ENCODE assay signal across 8 cellular contexts in genomic region chr6:107490568-107491058, GRCh38. TPM values are rescaled to one million over a fixed set of nuclear protein-coding genes. Genes with fewer than 3 reads are reported as not detected.
DNase-seq lines count a peak whose midpoint lies in the region; ATAC-seq and TF ChIP-seq lines count a peak whose summit lies in the region.

No MANE protein-coding gene starts in this region.

- no peak overlapping the region for H4K8ac ChIP-seq in mesendoderm (ENCODE audit: low read depth, low read length)

- H2AK5ac ChIP-seq in mesendoderm (ENCODE audit: low read length): no peak overlapping the region

- H3K27ac Mint-ChIP-seq in CD4-positive, alpha-beta T cell: no peak overlapping the region

- peaks cover 24% of the 10 kb centered on the region for H3K4me1 Mint-ChIP-seq in CD4-positive, alpha-beta T cell (ENCODE audit: low read depth)

- H3K18ac ChIP-seq in mesendoderm (ENCODE audit: low read length): no peak overlapping the region

- peaks cover 56% of the 10 kb centered on the region for H3K4me1 ChIP-seq in Loucy (ENCODE audit: insufficient read depth, low read length, poor library complexity, severe bottlenecking)
- peaks cover 10% of the 10 kb centered on the region for H3K4me1 ChIP-seq in mesendoderm (ENCODE audit: control insufficient read depth, low read depth, low read length)
- H3K4me1 ChIP-seq in upper lobe of right lung: peaks cover 33% of the 10 kb centered on the region

- peaks cover 2% of the 10 kb centered on the region; the same call in 1 of the 2 replicates for H3F3A ChIP-seq in Loucy (ENCODE audit: low read depth)

- H4K20me1 ChIP-seq in Loucy (ENCODE audit: insufficient read depth, low read length, poor library complexity, severe bottlenecking): peaks cover 4% of the 10 kb centered on the region

- WGBS in mesendoderm (ENCODE audit: extremely low coverage, insufficient coverage, low lambda C conversion rate): no CpG with 5 or more reads among the region's 28 CpGs

- H2BK120ac ChIP-seq in mesendoderm (ENCODE audit: low read depth, low read length): no peak overlapping the region

- POLR2A ChIA-PET in CD4-positive, alpha-beta T cell (lab: Charles Lee): interaction anchor here (2.9 kb wide), 1 partner anchor 31 kb away, joined by 9 read pairs; the partner anchor contains the start of gene PDSS2

- H3K36me3 Mint-ChIP-seq in CD4-positive, alpha-beta T cell (ENCODE audit: low read depth): peaks cover 5% of the 10 kb centered on the region

- ATAC-seq in CD4-positive, alpha-beta T cell (ENCODE audit: poor library complexity): peak; percentile 32
- ATAC-seq in upper lobe of right lung (no peak), GM19455 (IDR thresholded peaks at IDR 0.05; ENCODE audit: unreplicated experiment) (no peak), HG02870 (IDR thresholded peaks at IDR 0.05; ENCODE audit: unreplicated experiment) (no peak)

- no peaks in the 10 kb centered on the region for H3K9me3 ChIP-seq in CD4-positive, alpha-beta T cell (ENCODE audit: control insufficient read depth, low read length)
- H3K9me3 ChIP-seq in Loucy (ENCODE audit: insufficient read depth, low read depth, low read length): no peaks in the 10 kb centered on the region
- no peaks in the 10 kb centered on the region for H3K9me3 ChIP-seq in upper lobe of right lung

- H2BK5ac ChIP-seq in mesendoderm (ENCODE audit: low read length): no peak overlapping the region

- no peaks in the 10 kb centered on the region for H3K9me3 Mint-ChIP-seq in CD4-positive, alpha-beta T cell

- H3K4me3 ChIP-seq in Loucy (ENCODE audit: low read length, poor library complexity, severe bottlenecking): peak overlapping the region; percentile 89
- H3K4me3 ChIP-seq in mesendoderm (ENCODE audit: low read length): peak overlapping the region; percentile 9
- H3K4me3 ChIP-seq in upper lobe of right lung: peak overlapping the region; percentile 78

- H3K9ac ChIP-seq in Loucy (ENCODE audit: low read depth, low read length, poor library complexity, severe bottlenecking): peak overlapping the region; percentile 89
- peak overlapping the region; percentile 50 for H3K9ac ChIP-seq in mesendoderm (ENCODE audit: low read length)

- peak overlapping the region; percentile 87 for H3K4me3 Mint-ChIP-seq in CD4-positive, alpha-beta T cell

- H4K5ac ChIP-seq in mesendoderm (ENCODE audit: low read length): no peak overlapping the region

- H3K27ac ChIP-seq in CD4-positive, alpha-beta T cell (ENCODE audit: low read depth, low read length): no peak overlapping the region
- no peak overlapping the region for H3K27ac ChIP-seq in mesendoderm (ENCODE audit: low read depth, low read length)
- H3K27ac ChIP-seq in upper lobe of right lung: peak overlapping the region; percentile 36

- intact Hi-C loops in CD4-positive, alpha-beta T cell (cut with DNase I, micrococcal nuclease): no loop called here
- intact Hi-C loops in upper lobe of right lung (cut with DNase I): no loop called here

- H3K27me3 ChIP-seq in CD4-positive, alpha-beta T cell (ENCODE audit: control insufficient read depth, insufficient read depth, low read length): peaks cover 76% of the 10 kb centered on the region
- no peaks in the 10 kb centered on the region for H3K27me3 ChIP-seq in Loucy (ENCODE audit: insufficient read depth, low read length, poor library complexity, severe bottlenecking)
- peaks cover 15% of the 10 kb centered on the region for H3K27me3 ChIP-seq in mesendoderm (ENCODE audit: insufficient read depth, low read length, poor library complexity)
- H3K27me3 ChIP-seq in upper lobe of right lung: peaks cover 11% of the 10 kb centered on the region

- no peak for TF ChIP-seq CTCF in CD4-positive, alpha-beta T cell (IDR thresholded peaks at IDR 0.05)
- no peak for TF ChIP-seq CTCF in Loucy (conservative IDR thresholded peaks at IDR 0.05; ENCODE audit: low read length)
- no peak for TF ChIP-seq CTCF in upper lobe of right lung (IDR thresholded peaks at IDR 0.05)

- H3K56ac ChIP-seq in mesendoderm (ENCODE audit: low read length): peak overlapping the region; percentile 67

- peak overlapping the region; percentile 93 for H2AFZ ChIP-seq in Loucy (ENCODE audit: low read length)

- H2BK15ac ChIP-seq in mesendoderm (replicated peaks; ENCODE audit: low read depth): no peak overlapping the region

- no peaks in the 10 kb centered on the region for H3K9me2 ChIP-seq in Loucy (replicated peaks; ENCODE audit: low read depth, low read length)

- H3K4ac ChIP-seq in mesendoderm (ENCODE audit: low read depth, low read length): no peak overlapping the region

- no peaks in the 10 kb centered on the region for H3K79me1 ChIP-seq in mesendoderm (ENCODE audit: low read length)

- no peak for DNase-seq in CD4-positive, alpha-beta T cell
- DNase-seq in central memory CD4-positive, alpha-beta T cell: peak; percentile 35
- DNase-seq in mesendoderm: no peak
- no peak for DNase-seq in upper lobe of right lung
- DNase-seq in NCI-H2227 (lab: John Stamatoyannopoulos, UW; ENCODE audit: unreplicated experiment): no peak

- peaks cover 51% of the 10 kb centered on the region for H3K27me3 Mint-ChIP-seq in CD4-positive, alpha-beta T cell

- H3K36me3 ChIP-seq in Loucy (ENCODE audit: insufficient read depth, low read length): no peaks in the 10 kb centered on the region
- no peaks in the 10 kb centered on the region for H3K36me3 ChIP-seq in mesendoderm (ENCODE audit: control insufficient read depth, insufficient read depth, low read length)
- no peaks in the 10 kb centered on the region for H3K36me3 ChIP-seq in upper lobe of right lung

- H3K4me2 ChIP-seq in Loucy (ENCODE audit: low read depth, low read length, poor library complexity, severe bottlenecking) (peak overlapping the region; percentile 93), mesendoderm (ENCODE audit: low read length) (peak overlapping the region; percentile 87)

- H3K79me2 ChIP-seq in Loucy (ENCODE audit: insufficient read depth, low read length): peaks cover 57% of the 10 kb centered on the region
- no peaks in the 10 kb centered on the region for H3K79me2 ChIP-seq in mesendoderm (ENCODE audit: control insufficient read depth, insufficient read depth, low read length)

- no peak overlapping the region for H3K23ac ChIP-seq in mesendoderm (ENCODE audit: low read length)

- CTCF ChIA-PET in CD4-positive, alpha-beta T cell (lab: Charles Lee): interaction anchor here (1.1 kb wide), 1 partner anchor 32 kb away, joined by 3 read pairs; the partner anchor contains the start of gene PDSS2

RNA-seq across cellular contexts. Expression of gene SOBP, which starts 0.7 kb away (rescaled TPM):
- under 1 TPM; 0.05 to 0.17 TPM for total RNA-seq in CD4-positive, alpha-beta T cell
- 1.5 TPM for polyA plus RNA-seq in mesendoderm (2013, experiment 1 of 2)
- 1.6 TPM for polyA plus RNA-seq in mesendoderm (2013, experiment 2 of 2)
- total RNA-seq in upper lobe of right lung: 6.8 TPM

RNA-seq across cellular contexts. Expression of gene PDSS2, which starts 31.2 kb away (rescaled TPM):
- 1 to 10 TPM; 5.8 to 6.6 TPM for total RNA-seq in CD4-positive, alpha-beta T cell
- polyA plus RNA-seq in mesendoderm (2013, experiment 1 of 2): 7.5 TPM
- polyA plus RNA-seq in mesendoderm (2013, experiment 2 of 2): 7.7 TPM
- total RNA-seq in upper lobe of right lung: 16.2 TPM

Comparison
In these comparisons a context has a peak if more than half of its experiments do, and no peak if none do; other contexts are left out.
1. H3K4me3 ChIP-seq: peak in every context shown above with its lines; median percentile 89 in Loucy; 78 in upper lobe of right lung; 9 in mesendoderm.